In genomic region chr12:104222981-104223380, GRCh38 we compare ENCODE assay signal across 20 cellular contexts. TPM values are rescaled to one million over a fixed set of nuclear protein-coding genes. Genes with fewer than 3 reads are reported as not detected.
A peak's percentile ranks its signal among the peaks of the same experiment; 100 is the strongest.
DNase-seq lines count a peak whose midpoint lies in the region; ATAC-seq, FAIRE-seq and TF ChIP-seq lines count a peak whose summit lies in the region.
"Had no signal": no experiment of that assay in that cellular context is flagged by ENCODE, and none has a peak within 500 bp of the region (broad histone marks: within the 10 kb centered on the region; RNA-seq: fewer than 3 reads in every experiment).

No MANE protein-coding gene starts in this region.

- no peaks in the 10 kb centered on the region for H3K36me3 ChIP-seq in Panc1 (ENCODE audit: control insufficient read depth, insufficient read depth, low read length)
- H3K36me3 ChIP-seq: BLaER1 had no signal

- peak overlapping the region; percentile 73 for H3K4me2 ChIP-seq in A549

- TF ChIP-seq RAD21 in A549 (conservative IDR thresholded peaks at IDR 0.05 in 1 of 2, IDR thresholded peaks at IDR 0.05 in 1 of 2): no peak

- BruUV-seq in Panc1 (replicated peaks; lab: Mats Ljungman, UMichigan): no TSS peak

- no peak for DNase-seq in A549 (ENCODE audit: low read depth in 1 of 2, low spot score in 1 of 2)
- no peak for DNase-seq in Panc1 (ENCODE audit: low read depth, low spot score)
- DNase-seq in coronary artery (ENCODE audit: low spot score): no peak
- DNase-seq in retinal pigment epithelial cell (ENCODE audit: low read depth): peak; percentile 76
- DNase-seq in G401 (ENCODE audit: low spot score): no peak
- DNase-seq in AML-193 (lab: John Stamatoyannopoulos, UW): no peak
- no peak for DNase-seq in NCI-H2227 treated with DMSO at 0.1 percent for 48 hours (lab: John Stamatoyannopoulos, UW)
- DNase-seq in A172 (ENCODE audit: low spot score): no peak
- DNase-seq: CD4-positive, CD25-positive, alpha-beta regulatory T cell; GDM1; NCI-H1048; NCI-H1417; NCI-H1694; NCI-H2029 treated with DMSO at 0.1 percent for 48 hours; NCI-H226; NCI-H510A; SHP77 treated with DMSO at 0.1 percent for 48 hours had no signal

- H3K27ac ChIP-seq in A549 (peak overlapping the region; percentile 95 to 98), Panc1 (ENCODE audit: low read length) (peak overlapping the region; percentile 99), coronary artery (peak overlapping the region; percentile 28 to 92)
- H3K27ac ChIP-seq: 22Rv1, BLaER1 had no signal

- peaks cover 55% of the 10 kb centered on the region for H3K4me1 ChIP-seq in A549
- H3K4me1 ChIP-seq in Panc1 (ENCODE audit: control insufficient read depth, insufficient read depth, low read length): peaks cover 54% of the 10 kb centered on the region

- POLR2A ChIA-PET in A549 (lab: Yijun Ruan, JAX): interaction anchor here (0.9 to 6.5 kb wide), 3 partner anchors 67 to 79 kb away, joined by 3 to 190 read pairs (median 15); no protein-coding TSS in a partner anchor
- POLR2A ChIA-PET in Panc1 (lab: Charles Lee): interaction anchor here (0.6 kb wide), 1 partner anchor 19 kb away, joined by 4 read pairs; no protein-coding TSS in a partner anchor

- TF ChIP-seq POLR2A in A549 (IDR thresholded peaks at IDR 0.05; ENCODE audit: low read length): no peak

- peak; percentile 51 for FAIRE-seq in A549 (lab: Jason Lieb, UNC)
- FAIRE-seq: GM12878 had no signal

- no peaks in the 10 kb centered on the region for H3K27me3 ChIP-seq in Panc1 (ENCODE audit: control insufficient read depth, insufficient read depth, low read length)
- H3K27me3 ChIP-seq: BLaER1 had no signal

- H3K4me3 ChIP-seq in A549 (no peak overlapping the region), Panc1 (ENCODE audit: low read depth in 2 of 2, low read length in 2 of 2) (no peak overlapping the region), coronary artery (no peak overlapping the region), retinal pigment epithelial cell (ENCODE audit: low read length) (no peak overlapping the region)
- H3K4me3 ChIP-seq: BLaER1, GM12878 had no signal

- intact Hi-C loops in Panc1 (cut with micrococcal nuclease; ENCODE audit: unreplicated experiment): loop anchor here (5.0 kb wide), 1 partner anchor 79 kb away; the partner anchor contains the start of gene EID3

- CTCF ChIA-PET in A549 (lab: Yijun Ruan, JAX): interaction anchor here (0.9 to 10.8 kb wide), 7 partner anchors 9 to 1906 kb away, joined by 3 to 155 read pairs (median 5); no protein-coding TSS in a partner anchor
- CTCF ChIA-PET in Panc1 (lab: Charles Lee): no interaction called here

- TF ChIP-seq CTCF in A549 (IDR thresholded peaks at IDR 0.05) (no peak), Panc1 (IDR thresholded peaks at IDR 0.05) (no peak), coronary artery (IDR thresholded peaks at IDR 0.05) (no peak), retinal pigment epithelial cell (conservative IDR thresholded peaks at IDR 0.05; ENCODE audit: low read depth, low read length) (no peak)

- 54% methylated on average over 2 of the region's 2 CpGs for WGBS in A549 (ENCODE audit: missing lambda C conversion rate)

- in situ Hi-C loops in Panc1 (cut with HindIII; ENCODE audit: low pct_unique_long_range_greater_than_20kb, low sequenced_read_pairs): loop anchor here (5.0 kb wide), 1 partner anchor 79 kb away; the partner anchor contains the start of gene EID3
- in situ Hi-C loops in G401 (cut with HindIII; ENCODE audit: low sequenced_read_pairs): no loop called here

- TF ChIP-seq EP300 in A549 (IDR thresholded peaks at IDR 0.05): no peak

- H3K9me3 ChIP-seq in A549 (peaks cover 5% of the 10 kb centered on the region; the same call in 1 of the 3 replicates), Panc1 (ENCODE audit: control insufficient read depth, insufficient read depth, low read depth, low read length) (no peaks in the 10 kb centered on the region)
- H3K9me3 ChIP-seq: BLaER1 had no signal

- ATAC-seq in A549 (no peak), Panc1 (no peak)

TF ChIP-seq in A549, 52 proteins besides CTCF, POLR2A, EP300 and RAD21:
- TF ChIP-seq ZNF302 (CRISPR knock-in tag; IDR thresholded peaks at IDR 0.05) (no peak), ZSCAN20 (CRISPR knock-in tag; IDR thresholded peaks at IDR 0.05) (no peak), TP53 (CRISPR knock-in tag; IDR thresholded peaks at IDR 0.05) (no peak), JUN (IDR thresholded peaks at IDR 0.05) (no peak), MAZ (IDR thresholded peaks at IDR 0.05; ENCODE audit: borderline replicate concordance, low read depth, low read length) (no peak), NR3C1 (IDR thresholded peaks at IDR 0.05) (no peak), RFX5 (IDR thresholded peaks at IDR 0.05) (no peak), HES2 (IDR thresholded peaks at IDR 0.05) (no peak), PHF8 (IDR thresholded peaks at IDR 0.05; ENCODE audit: borderline replicate concordance, low read depth) (no peak), ZC3H11A (IDR thresholded peaks at IDR 0.05) (no peak), HEYL (CRISPR knock-in tag; IDR thresholded peaks at IDR 0.05) (no peak), SREBF2 (IDR thresholded peaks at IDR 0.05) (no peak), GATA3 (IDR thresholded peaks at IDR 0.05; ENCODE audit: borderline replicate concordance) (no peak), HOXB5 (CRISPR knock-in tag; IDR thresholded peaks at IDR 0.05) (no peak), ESRRA (IDR thresholded peaks at IDR 0.05; ENCODE audit: borderline replicate concordance, low read length) (no peak), SMC3 (IDR thresholded peaks at IDR 0.05) (no peak), POLR2AphosphoS2 (conservative IDR thresholded peaks at IDR 0.05; ENCODE audit: low read length) (no peak), CEBPB (IDR thresholded peaks at IDR 0.05) (no peak), KDM5A (IDR thresholded peaks at IDR 0.05) (no peak), BCL3 (IDR thresholded peaks at IDR 0.05) (no peak)

RNA-seq across cellular contexts. Expression of gene TXNRD1, which starts 7.4 kb away (rescaled TPM):
- polyA plus RNA-seq in A549 (2011; rRNA removed) (1,230 and 1,348 TPM in 2 replicates), A549 (2017; fragmentation: RNase III; extraction: RNeasy Plus Mini Kit Qiagen cat#74134 plus additional on column Dnase treatment) (820 to 990 TPM (median 899 TPM) in 3 replicates)
- polyA plus RNA-seq in A549 (2012; cell fraction: cytosol; rRNA removed): 1,014 and 1,157 TPM in 2 replicates
- 1,072 and 1,429 TPM in 2 replicates for polyA plus RNA-seq in A549 (2012; cell fraction: nucleus; rRNA removed)
- polyA minus RNA-seq in A549 (2011; rRNA and poly(A)+ RNA removed): 1,720 and 1,870 TPM in 2 replicates
- 348 TPM for total RNA-seq in Panc1 (2021; ENCODE audit: unreplicated experiment)
- 205 TPM for polyA plus RNA-seq in Panc1 (2012; ENCODE audit: insufficient read length)
- 581 and 681 TPM in 2 replicates for total RNA-seq in G401 (2014; rRNA removed; shearing (Covaris generic))
- 618 and 939 TPM in 2 replicates for total RNA-seq in A172 (2014; rRNA removed; shearing (Covaris generic))
